In the genomic region with DNA sequence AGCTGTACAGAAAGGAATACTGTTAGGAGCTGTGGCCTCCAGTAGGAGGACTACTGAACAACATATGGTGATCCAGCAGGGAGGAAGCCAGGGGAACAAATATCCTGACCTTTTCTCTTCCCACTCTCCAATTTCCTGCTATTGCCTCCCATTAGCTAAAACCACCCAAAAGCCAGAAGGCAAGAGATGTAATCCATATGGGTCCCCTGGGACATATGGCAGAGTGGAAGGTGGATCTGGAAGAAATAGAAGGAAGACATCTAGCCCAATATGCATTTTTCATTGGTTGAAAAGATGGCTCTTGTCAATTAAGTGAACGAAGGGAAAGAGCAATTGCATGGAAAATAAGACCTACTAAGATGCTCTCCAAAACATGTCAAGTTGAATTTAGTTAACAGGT, we compare ENCODE assay signal across 22 cellular contexts.
"Had no signal": no experiment of that assay in that cellular context is flagged by ENCODE, and none has a peak within 500 bp of the region (broad histone marks: within the 10 kb centered on the region; RNA-seq: fewer than 3 reads in every experiment).

No MANE protein-coding gene starts in this region.

- H2AFZ ChIP-seq: parathyroid adenoma had no signal

- H3K9ac ChIP-seq: parathyroid adenoma had no signal

- H3K9me3 ChIP-seq: gastrocnemius medialis, lower lobe of right lung, psoas muscle, right lobe of liver, thyroid gland, uterus had no signal

- H3K79me2 ChIP-seq: parathyroid adenoma had no signal

- H3K27me3 ChIP-seq: gastrocnemius medialis, left lung, right lobe of liver, suprapubic skin, thyroid gland, uterus had no signal

- H3K4me3 ChIP-seq: coronary artery, gastrocnemius medialis, left lung, lower lobe of right lung, psoas muscle, right lobe of liver, suprapubic skin, thyroid gland, uterus had no signal

- DNase-seq: effector CD4-positive, alpha-beta T cell; endodermal cell; erythroblast; gastrocnemius medialis; immature natural killer cell; left lung; lower lobe of right lung; mesenchymal stem cell; midbrain; naive B cell; nephron progenitor cell; psoas muscle; retina; right lobe of liver; stimulated activated CD4-positive, alpha-beta T cell treated with anti-CD3 and anti-CD28 coated beads, Interleukin-4, amount 100 ng/mL, for 1 hour; stimulated activated CD8-positive, alpha-beta memory T cell treated with anti-CD3 and anti-CD28 coated beads, Interleukin-4, amount 100 ng/mL, for 48 hours; stimulated activated naive CD8-positive, alpha-beta T cell treated with anti-CD3 and anti-CD28 coated beads, Interleukin-15, Interleukin-2, amounts not matched to agents 100 U/mL and 50 U/mL, for 24 hours; thyroid gland; uterus had no signal

- H3K4me1 ChIP-seq: gastrocnemius medialis, left lung, lower lobe of right lung, parathyroid adenoma, psoas muscle, right lobe of liver, suprapubic skin, thyroid gland, uterus had no signal

- H3K36me3 ChIP-seq: gastrocnemius medialis, left lung, lower lobe of right lung, right lobe of liver, suprapubic skin, thyroid gland, uterus had no signal

- H3K27ac ChIP-seq: coronary artery, gastrocnemius medialis, left lung, lower lobe of right lung, parathyroid adenoma, psoas muscle, right lobe of liver, suprapubic skin, thyroid gland, uterus had no signal
